In the genomic region with DNA sequence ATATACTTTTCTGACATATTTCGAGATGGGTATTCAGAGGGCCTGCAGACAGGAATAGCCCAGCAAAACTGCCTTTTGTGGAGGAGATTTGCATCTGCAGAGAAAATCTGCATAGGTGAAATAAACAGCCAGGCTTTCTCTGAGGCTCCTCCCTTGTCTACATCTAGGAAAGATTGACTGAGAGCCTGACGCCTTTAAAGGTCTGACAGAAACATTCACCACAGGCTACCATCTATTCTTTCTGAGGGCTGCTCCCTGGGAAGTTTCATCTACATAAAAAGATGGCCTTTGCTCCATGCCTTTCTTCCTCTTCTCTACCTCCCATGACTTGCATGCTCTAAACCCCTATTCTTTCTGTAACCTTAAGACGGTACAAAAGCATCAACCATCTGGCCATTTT, we compare ENCODE assay signal across 26 cellular contexts. TPM values are rescaled to one million over a fixed set of nuclear protein-coding genes. Genes with fewer than 3 reads are reported as not detected.
DNase-seq lines count a peak whose midpoint lies in the region; ATAC-seq and TF ChIP-seq lines count a peak whose summit lies in the region.
"Had no signal": no experiment of that assay in that cellular context is flagged by ENCODE, and none has a peak within 500 bp of the region (broad histone marks: within the 10 kb centered on the region; RNA-seq: fewer than 3 reads in every experiment).

No MANE protein-coding gene starts in this region.

- H3K9me3 ChIP-seq in OCI-LY7 (ENCODE audit: low read length) (no peaks in the 10 kb centered on the region), neuronal stem cell (replicated peaks in 1 of 2; ENCODE audit: control insufficient read depth in 2 of 2, insufficient read depth in 1 of 2, low read depth in 1 of 2, low read length in 2 of 2) (peaks cover 0 to 3% of the 10 kb centered on the region in 2 donors)
- H3K9me3 ChIP-seq: gastroesophageal sphincter, mucosa of descending colon, right atrium auricular region had no signal

- no peaks in the 10 kb centered on the region for H3K79me1 ChIP-seq in neuronal stem cell (ENCODE audit: low read depth, low read length)

- no peak overlapping the region for H3K4me3 Mint-ChIP-seq in glutamatergic neuron (ENCODE audit: unreplicated experiment)
- H3K4me3 Mint-ChIP-seq: activated naive CD8-positive, alpha-beta T cell treated with anti-CD3 and anti-CD28 coated beads, Interleukin-2, amount 10 ng/mL, durations not matched to agents 7 days and 5 days; central memory CD8-positive, alpha-beta T cell; natural killer cell treated with Interleukin-12 subunit alpha and Interleukin-12 subunit beta and Interleukin-15 and Interleukin-18, amount 100 ng/mL, for 72 hours; type B pancreatic cell had no signal

- peak; percentile 60 for DNase-seq in H7
- no peak for DNase-seq in OCI-LY7 (ENCODE audit: low spot score)
- DNase-seq in glutamatergic neuron: no peak
- DNase-seq in neuronal stem cell (ENCODE audit: low spot score): no peak
- no peak for DNase-seq in hypothalamus (lab: John Stamatoyannopoulos, UW)
- no peak for DNase-seq in T-helper 2 cell
- DNase-seq: activated CD4-positive, alpha-beta T cell treated with anti-CD3 and anti-CD28 coated beads for 1 hour; activated effector memory CD4-positive, alpha-beta T cell treated with anti-CD3 and anti-CD28 coated beads, Interleukin-2, amount 50 U/mL, for 16 hours; activated naive CD8-positive, alpha-beta T cell treated with anti-CD3 and anti-CD28 coated beads, Interleukin-2, amount 10 ng/mL, durations not matched to agents 7 days and 5 days; activated T-cell treated with anti-CD3 and anti-CD28 coated beads for 4 hours; DMS53; mucosa of descending colon; NCI-H2029 treated with DMSO at 0.1 percent for 48 hours; NCI-H82; stimulated activated CD4-positive, alpha-beta T cell treated with anti-CD3 and anti-CD28 coated beads, Interleukin-1b, Interleukin-23, amount 100 ng/mL, for 48 hours had no signal

- H2AFZ ChIP-seq in OCI-LY7 (ENCODE audit: low read length): peak overlapping the region; percentile 69; the same call in 1 of the 2 replicates
- peak overlapping the region; percentile 82 for H2AFZ ChIP-seq in neuronal stem cell (ENCODE audit: low read length)
- H2AFZ ChIP-seq: parathyroid adenoma had no signal

- H3K9me3 Mint-ChIP-seq in glutamatergic neuron (ENCODE audit: unreplicated experiment): peaks cover 2% of the 10 kb centered on the region
- H3K9me3 Mint-ChIP-seq: activated naive CD8-positive, alpha-beta T cell treated with anti-CD3 and anti-CD28 coated beads, Interleukin-2, amount 10 ng/mL, durations not matched to agents 7 days and 5 days; central memory CD8-positive, alpha-beta T cell; natural killer cell treated with Interleukin-12 subunit alpha and Interleukin-12 subunit beta and Interleukin-15 and Interleukin-18, amount 100 ng/mL, for 72 hours; type B pancreatic cell had no signal

- POLR2A ChIA-PET in OCI-LY7 (lab: Charles Lee): interaction anchor here (0.8 kb wide), 2 partner anchors 14 to 56 kb away, joined by 3 read pairs; no protein-coding TSS in a partner anchor

- no peak overlapping the region for H3K27ac ChIP-seq in OCI-LY7 (ENCODE audit: low read depth, low read length, poor library complexity, severe bottlenecking)
- no peak overlapping the region for H3K27ac ChIP-seq in neuronal stem cell (replicated peaks; ENCODE audit: low read length)
- H3K27ac ChIP-seq: gastroesophageal sphincter, KMS-11, parathyroid adenoma, right atrium auricular region, SK-N-MC had no signal

- no peak overlapping the region for H2AK5ac ChIP-seq in neuronal stem cell (ENCODE audit: low read depth, low read length)

- TF ChIP-seq CTCF in OCI-LY7 (conservative IDR thresholded peaks at IDR 0.05; ENCODE audit: low read length) (no peak), glutamatergic neuron (IDR thresholded peaks at IDR 0.05; ENCODE audit: partially characterized antibody, unreplicated experiment) (no peak)

- H3K27me3 Mint-ChIP-seq in glutamatergic neuron (ENCODE audit: unreplicated experiment): peaks cover 9% of the 10 kb centered on the region
- H3K27me3 Mint-ChIP-seq: activated naive CD8-positive, alpha-beta T cell treated with anti-CD3 and anti-CD28 coated beads, Interleukin-2, amount 10 ng/mL, durations not matched to agents 7 days and 5 days; type B pancreatic cell had no signal

- H2BK5ac ChIP-seq in neuronal stem cell (ENCODE audit: low read length): no peak overlapping the region

- H3K4me1 Mint-ChIP-seq in glutamatergic neuron (ENCODE audit: low read depth, unreplicated experiment): peaks cover 24% of the 10 kb centered on the region
- H3K4me1 Mint-ChIP-seq: activated naive CD8-positive, alpha-beta T cell treated with anti-CD3 and anti-CD28 coated beads, Interleukin-2, amount 10 ng/mL, durations not matched to agents 7 days and 5 days; central memory CD8-positive, alpha-beta T cell had no signal

- H2BK120ac ChIP-seq in neuronal stem cell (ENCODE audit: low read depth, low read length): no peak overlapping the region

- H3K9me2 ChIP-seq in OCI-LY7 (ENCODE audit: insufficient read depth, low read length): no peaks in the 10 kb centered on the region

- H3K27me3 ChIP-seq in H7 (ENCODE audit: control insufficient read depth, insufficient read depth, low read length) (no peaks in the 10 kb centered on the region), neuronal stem cell (ENCODE audit: control insufficient read depth in 3 of 3, insufficient read depth in 3 of 3, low read depth in 1 of 3, low read length in 3 of 3) (no peaks in the 10 kb centered on the region)
- H3K27me3 ChIP-seq: gastroesophageal sphincter, right atrium auricular region had no signal

- no peak overlapping the region for H3K4ac ChIP-seq in neuronal stem cell (ENCODE audit: low read length)

- no peaks in the 10 kb centered on the region for H3K36me3 ChIP-seq in H7 (replicated peaks; ENCODE audit: control insufficient read depth, insufficient read depth, low read length)
- H3K36me3 ChIP-seq in OCI-LY7 (ENCODE audit: insufficient read depth, low read length): no peaks in the 10 kb centered on the region
- H3K36me3 ChIP-seq in neuronal stem cell (replicated peaks in 1 of 2; ENCODE audit: control insufficient read depth in 2 of 2, insufficient read depth in 2 of 2, low read length in 2 of 2): no peaks in the 10 kb centered on the region
- H3K36me3 ChIP-seq: gastroesophageal sphincter, right atrium auricular region had no signal

- H3K79me2 ChIP-seq in OCI-LY7 (ENCODE audit: insufficient read depth, low read depth, low read length): no peaks in the 10 kb centered on the region
- H3K79me2 ChIP-seq: parathyroid adenoma had no signal

- H3K27ac Mint-ChIP-seq in glutamatergic neuron (ENCODE audit: unreplicated experiment): peak overlapping the region; percentile 44
- H3K27ac Mint-ChIP-seq: activated naive CD8-positive, alpha-beta T cell treated with anti-CD3 and anti-CD28 coated beads, Interleukin-2, amount 10 ng/mL, durations not matched to agents 7 days and 5 days; natural killer cell treated with Interleukin-12 subunit alpha and Interleukin-12 subunit beta and Interleukin-15 and Interleukin-18, amount 100 ng/mL, for 72 hours; type B pancreatic cell had no signal

- H4K8ac ChIP-seq in neuronal stem cell (ENCODE audit: low read depth, low read length): no peak overlapping the region

- no peak overlapping the region for H3K4me3 ChIP-seq in H7 (ENCODE audit: insufficient read depth, low read depth, low read length)
- H3K4me3 ChIP-seq in OCI-LY7 (ENCODE audit: low read depth, low read length, poor library complexity, severe bottlenecking): no peak overlapping the region
- H3K4me3 ChIP-seq in neuronal stem cell (ENCODE audit: low read length in 2 of 2): no peak overlapping the region
- H3K4me3 ChIP-seq: gastroesophageal sphincter, lung, mucosa of descending colon, right atrium auricular region, SK-N-MC, smooth muscle cell had no signal

- H3K36me3 Mint-ChIP-seq in glutamatergic neuron (ENCODE audit: unreplicated experiment): no peaks in the 10 kb centered on the region
- H3K36me3 Mint-ChIP-seq: activated naive CD8-positive, alpha-beta T cell treated with anti-CD3 and anti-CD28 coated beads, Interleukin-2, amount 10 ng/mL, durations not matched to agents 7 days and 5 days; natural killer cell treated with Interleukin-12 subunit alpha and Interleukin-12 subunit beta and Interleukin-15 and Interleukin-18, amount 100 ng/mL, for 72 hours; type B pancreatic cell had no signal

- H3K23ac ChIP-seq in neuronal stem cell (ENCODE audit: low read depth, low read length, poor library complexity): no peak overlapping the region

- BruUV-seq in OCI-LY7 (replicated peaks; lab: Mats Ljungman, UMichigan): no TSS peak

- H4K20me1 ChIP-seq in OCI-LY7 (ENCODE audit: insufficient read depth, low read length): no peaks in the 10 kb centered on the region

- CTCF ChIA-PET in OCI-LY7 (lab: Charles Lee; ENCODE audit: unreplicated experiment): no interaction called here

- no peak overlapping the region for H2BK15ac ChIP-seq in neuronal stem cell (ENCODE audit: low read length)

- intact Hi-C loops in OCI-LY7 (cut with micrococcal nuclease; ENCODE audit: unreplicated experiment): no loop called here

- H3K4me2 ChIP-seq in OCI-LY7 (ENCODE audit: low read length): 0 out of 2 replicates have a peak overlapping the region, but pooled peaks have one; percentile 26
- no peak overlapping the region for H3K4me2 ChIP-seq in neuronal stem cell (ENCODE audit: insufficient read depth, low read length, poor library complexity, severe bottlenecking)
- H3K4me2 ChIP-seq: KMS-11, smooth muscle cell had no signal

- no peak overlapping the region for H3K14ac ChIP-seq in neuronal stem cell (ENCODE audit: low read length)

- H2BK12ac ChIP-seq in neuronal stem cell (ENCODE audit: low read length): no peak overlapping the region

- H3K9ac ChIP-seq in neuronal stem cell (ENCODE audit: low read depth, low read length, poor library complexity): no peak overlapping the region
- H3K9ac ChIP-seq: KMS-11, parathyroid adenoma had no signal

- H4K91ac ChIP-seq in neuronal stem cell (ENCODE audit: low read depth, low read length, poor library complexity): no peak overlapping the region

- no peak overlapping the region for H3K18ac ChIP-seq in neuronal stem cell (ENCODE audit: low read length)

- no peak for ATAC-seq in HG03159 (IDR thresholded peaks at IDR 0.05; ENCODE audit: unreplicated experiment)
- ATAC-seq: gastroesophageal sphincter; mucosa of descending colon; natural killer cell treated with Interleukin-12 subunit alpha and Interleukin-12 subunit beta and Interleukin-15 and Interleukin-18, amount 100 ng/mL, for 72 hours had no signal

- peaks cover 33% of the 10 kb centered on the region for H3K4me1 ChIP-seq in OCI-LY7 (ENCODE audit: insufficient read depth, low read length, poor library complexity, severe bottlenecking)
- H3K4me1 ChIP-seq in neuronal stem cell (ENCODE audit: control insufficient read depth in 2 of 2, insufficient read depth in 1 of 2, low read depth in 1 of 2, low read length in 2 of 2): peaks cover 3 to 26% of the 10 kb centered on the region in 2 donors
- H3K4me1 ChIP-seq: parathyroid adenoma, right atrium auricular region had no signal

- no CpG with 5 or more reads among the region's 3 CpGs for WGBS in neuronal stem cell (ENCODE audit: extremely low coverage in 2 of 2, insufficient read length in 2 of 2, insufficient replicate concordance in 1 of 2), 2 donors

RNA-seq across cellular contexts. Expression of a gene that starts 55.0 kb away (rescaled TPM):
- total RNA-seq in H7 (2014; rRNA removed; shearing (Covaris generic)): 287 and 472 TPM in 2 replicates
- total RNA-seq in OCI-LY7 (2014; rRNA removed; shearing (Covaris generic)): 40.2 and 47.0 TPM in 2 replicates
- total RNA-seq in OCI-LY7 (2022): 42.7 and 49.5 TPM in 2 replicates
- 89.4 TPM for total RNA-seq in glutamatergic neuron (ENCODE audit: unreplicated experiment)
- 88.1 TPM for polyA plus RNA-seq in neuronal stem cell (2013, experiment 1 of 2)
- 91.4 TPM for polyA plus RNA-seq in neuronal stem cell (2013, experiment 2 of 2)
